Comparison of ENCODE assay signal across 8 cellular contexts in genomic region chr1:220879509-220880366, GRCh38. TPM values are rescaled to one million over a fixed set of nuclear protein-coding genes. Genes with fewer than 3 reads are reported as not detected.
DNase-seq lines count a peak whose midpoint lies in the region; ATAC-seq and TF ChIP-seq lines count a peak whose summit lies in the region.

No MANE protein-coding gene starts in this region.

- peaks cover 39% of the 10 kb centered on the region for H3K4me1 ChIP-seq in mucosa of stomach (ENCODE audit: control insufficient read depth, insufficient read depth, low read length)

- peak; percentile 25 for ATAC-seq in GM18520 (IDR thresholded peaks at IDR 0.05; ENCODE audit: unreplicated experiment)
- peak; percentile 46 for ATAC-seq in HG03095 (IDR thresholded peaks at IDR 0.05; ENCODE audit: unreplicated experiment)

- peak overlapping the region; percentile 68 for H3K9ac ChIP-seq in mucosa of stomach (ENCODE audit: low read length)

- H3K4me3 ChIP-seq in mucosa of stomach (ENCODE audit: low read length) = peak overlapping the region; percentile 31

- no peaks in the 10 kb centered on the region for H3K9me3 ChIP-seq in mucosa of stomach (ENCODE audit: control insufficient read depth, low read length)

- TF ChIP-seq CTCF in C4-2B (conservative IDR thresholded peaks at IDR 0.05) = no peak; the same call in 1 of the 2 replicates

- peak overlapping the region; percentile 63 for H3K27ac ChIP-seq in C4-2B

- H3K27me3 ChIP-seq in mucosa of stomach (ENCODE audit: control insufficient read depth, insufficient read depth, low read length) = peaks cover 80% of the 10 kb centered on the region

- peak; percentile 52 for DNase-seq in SK-N-DZ (ENCODE audit: low spot score)
- peak; percentile 64 for DNase-seq in epidermal melanocyte (ENCODE audit: insufficient read length, low spot score)
- no peak for DNase-seq in foreskin melanocyte
- no peak for DNase-seq in NCI-H510A treated with DMSO at 0.1 percent for 48 hours (lab: John Stamatoyannopoulos, UW)

- H3K36me3 ChIP-seq in mucosa of stomach (ENCODE audit: control insufficient read depth, insufficient read depth, low read length) = no peaks in the 10 kb centered on the region

RNA-seq across cellular contexts. Expression of gene HLX, which starts 0.5 kb away (rescaled TPM):
- 6.4 and 6.9 TPM in 2 replicates for polyA plus RNA-seq in SK-N-DZ (2014; cell fraction: cytosol; rRNA removed)
- 5.3 and 8.8 TPM in 2 replicates for polyA plus RNA-seq in SK-N-DZ (2014; cell fraction: nucleus; rRNA removed)

Comparison
In these comparisons a context has a peak if more than half of its experiments do, and no peak if none do; other contexts are left out.
1. DNase-seq: peak in SK-N-DZ (single experiment) and epidermal melanocyte (single experiment); none in foreskin melanocyte (single experiment) and NCI-H510A treated with DMSO at 0.1 percent for 48 hours (single experiment).